ENCODE assay signal across 1 cellular context in the genomic region with DNA sequence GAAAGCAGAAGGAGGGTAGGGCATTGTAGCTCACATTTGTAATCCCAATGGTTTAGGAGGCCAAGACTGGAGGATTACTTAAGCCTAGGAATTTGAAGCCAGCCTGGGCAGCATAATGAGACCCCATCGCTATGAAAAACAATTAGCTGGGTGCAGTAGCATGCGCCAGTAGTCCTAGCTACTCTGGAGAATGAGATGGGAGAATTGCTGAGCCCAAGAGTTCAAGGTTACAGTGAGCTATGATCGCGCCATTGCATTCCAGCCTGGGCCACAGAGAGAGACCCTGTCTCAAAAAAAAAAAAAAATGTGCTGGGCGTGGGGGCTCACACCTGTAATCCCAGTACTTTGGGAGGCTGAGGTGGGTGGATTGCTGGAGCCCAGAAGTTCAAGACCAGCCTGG.
TF ChIP-seq lines count a peak whose summit lies in the region.

No MANE protein-coding gene starts in this region.

TF ChIP-seq in HepG2, 621 proteins besides CTCF, POLR2A, EP300 and RAD21 (continued from another document and continues in another):
- TF ChIP-seq, protein P1, sequence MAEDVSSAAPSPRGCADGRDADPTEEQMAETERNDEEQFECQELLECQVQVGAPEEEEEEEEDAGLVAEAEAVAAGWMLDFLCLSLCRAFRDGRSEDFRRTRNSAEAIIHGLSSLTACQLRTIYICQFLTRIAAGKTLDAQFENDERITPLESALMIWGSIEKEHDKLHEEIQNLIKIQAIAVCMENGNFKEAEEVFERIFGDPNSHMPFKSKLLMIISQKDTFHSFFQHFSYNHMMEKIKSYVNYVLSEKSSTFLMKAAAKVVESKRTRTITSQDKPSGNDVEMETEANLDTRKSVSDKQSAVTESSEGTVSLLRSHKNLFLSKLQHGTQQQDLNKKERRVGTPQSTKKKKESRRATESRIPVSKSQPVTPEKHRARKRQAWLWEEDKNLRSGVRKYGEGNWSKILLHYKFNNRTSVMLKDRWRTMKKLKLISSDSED (CRISPR knock-in tag; IDR thresholded peaks at IDR 0.05) = no peak
- TF ChIP-seq, protein P2, sequence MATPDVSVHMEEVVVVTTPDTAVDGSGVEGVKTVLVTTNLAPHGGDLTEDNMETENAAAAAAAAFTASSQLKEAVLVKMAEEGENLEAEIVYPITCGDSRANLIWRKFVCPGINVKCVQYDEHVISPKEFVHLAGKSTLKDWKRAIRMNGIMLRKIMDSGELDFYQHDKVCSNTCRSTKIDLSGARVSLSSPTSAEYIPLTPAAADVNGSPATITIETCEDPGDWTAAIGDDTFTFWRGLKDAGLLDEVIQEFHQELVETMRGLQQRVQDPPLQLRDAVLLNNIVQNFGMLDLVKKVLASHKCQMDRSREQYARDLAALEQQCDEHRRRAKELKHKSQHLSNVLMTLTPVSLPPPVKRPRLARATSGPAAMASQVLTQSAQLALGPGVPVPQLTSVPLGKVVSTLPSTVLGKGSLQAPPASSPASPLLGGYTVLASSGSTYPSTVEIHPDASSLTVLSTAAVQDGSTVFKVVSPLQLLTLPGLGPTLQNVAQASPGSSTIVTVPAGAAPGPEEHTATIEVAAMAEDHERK (CRISPR knock-in tag; IDR thresholded peaks at IDR 0.05; ENCODE audit: low read depth) = no peak
- TF ChIP-seq THAP11 (CRISPR knock-in tag; IDR thresholded peaks at IDR 0.05) (0 out of 2 replicates have a peak, but pooled peaks have one; percentile 12), ZNF101 (CRISPR knock-in tag; IDR thresholded peaks at IDR 0.05; ENCODE audit: borderline replicate concordance, low read depth) (no peak), NFKB2 (CRISPR knock-in tag; IDR thresholded peaks at IDR 0.05; ENCODE audit: borderline replicate concordance) (no peak), MED1 (CRISPR knock-in tag; IDR thresholded peaks at IDR 0.05) (peak; percentile 65), LCORL (IDR thresholded peaks at IDR 0.05) (no peak), LCORL (CRISPR knock-in tag; IDR thresholded peaks at IDR 0.05) (no peak; the same call in 1 of the 2 replicates), TEAD2 (CRISPR knock-in tag; IDR thresholded peaks at IDR 0.05) (0 out of 2 replicates have a peak, but pooled peaks have one; percentile 19), ZNF337 (CRISPR knock-in tag; IDR thresholded peaks at IDR 0.05; ENCODE audit: borderline replicate concordance, low read depth) (no peak), RBFOX2 (IDR thresholded peaks at IDR 0.05; ENCODE audit: low read depth, low read length) (peak; percentile 54), ZFP41 (CRISPR knock-in tag; IDR thresholded peaks at IDR 0.05; ENCODE audit: borderline replicate concordance) (no peak), ZNF589 (CRISPR knock-in tag; conservative IDR thresholded peaks at IDR 0.05) (no peak), ZNF256 (CRISPR knock-in tag; conservative IDR thresholded peaks at IDR 0.05) (0 out of 2 replicates have a peak, but pooled peaks have one; percentile 69), MED13 (CRISPR knock-in tag; IDR thresholded peaks at IDR 0.05) (no peak), GZF1 (CRISPR knock-in tag; IDR thresholded peaks at IDR 0.05) (no peak), ZNF670 (CRISPR knock-in tag; IDR thresholded peaks at IDR 0.05; ENCODE audit: borderline replicate concordance) (no peak; the same call in 1 of the 2 replicates), ZNF282 (IDR thresholded peaks at IDR 0.05; ENCODE audit: partially characterized antibody) (no peak), MAFK (conservative IDR thresholded peaks at IDR 0.05 in 1 of 2, IDR thresholded peaks at IDR 0.05 in 1 of 2; ENCODE audit: low read length in 2 of 2) (no peak)
- TF ChIP-seq, protein P3, sequence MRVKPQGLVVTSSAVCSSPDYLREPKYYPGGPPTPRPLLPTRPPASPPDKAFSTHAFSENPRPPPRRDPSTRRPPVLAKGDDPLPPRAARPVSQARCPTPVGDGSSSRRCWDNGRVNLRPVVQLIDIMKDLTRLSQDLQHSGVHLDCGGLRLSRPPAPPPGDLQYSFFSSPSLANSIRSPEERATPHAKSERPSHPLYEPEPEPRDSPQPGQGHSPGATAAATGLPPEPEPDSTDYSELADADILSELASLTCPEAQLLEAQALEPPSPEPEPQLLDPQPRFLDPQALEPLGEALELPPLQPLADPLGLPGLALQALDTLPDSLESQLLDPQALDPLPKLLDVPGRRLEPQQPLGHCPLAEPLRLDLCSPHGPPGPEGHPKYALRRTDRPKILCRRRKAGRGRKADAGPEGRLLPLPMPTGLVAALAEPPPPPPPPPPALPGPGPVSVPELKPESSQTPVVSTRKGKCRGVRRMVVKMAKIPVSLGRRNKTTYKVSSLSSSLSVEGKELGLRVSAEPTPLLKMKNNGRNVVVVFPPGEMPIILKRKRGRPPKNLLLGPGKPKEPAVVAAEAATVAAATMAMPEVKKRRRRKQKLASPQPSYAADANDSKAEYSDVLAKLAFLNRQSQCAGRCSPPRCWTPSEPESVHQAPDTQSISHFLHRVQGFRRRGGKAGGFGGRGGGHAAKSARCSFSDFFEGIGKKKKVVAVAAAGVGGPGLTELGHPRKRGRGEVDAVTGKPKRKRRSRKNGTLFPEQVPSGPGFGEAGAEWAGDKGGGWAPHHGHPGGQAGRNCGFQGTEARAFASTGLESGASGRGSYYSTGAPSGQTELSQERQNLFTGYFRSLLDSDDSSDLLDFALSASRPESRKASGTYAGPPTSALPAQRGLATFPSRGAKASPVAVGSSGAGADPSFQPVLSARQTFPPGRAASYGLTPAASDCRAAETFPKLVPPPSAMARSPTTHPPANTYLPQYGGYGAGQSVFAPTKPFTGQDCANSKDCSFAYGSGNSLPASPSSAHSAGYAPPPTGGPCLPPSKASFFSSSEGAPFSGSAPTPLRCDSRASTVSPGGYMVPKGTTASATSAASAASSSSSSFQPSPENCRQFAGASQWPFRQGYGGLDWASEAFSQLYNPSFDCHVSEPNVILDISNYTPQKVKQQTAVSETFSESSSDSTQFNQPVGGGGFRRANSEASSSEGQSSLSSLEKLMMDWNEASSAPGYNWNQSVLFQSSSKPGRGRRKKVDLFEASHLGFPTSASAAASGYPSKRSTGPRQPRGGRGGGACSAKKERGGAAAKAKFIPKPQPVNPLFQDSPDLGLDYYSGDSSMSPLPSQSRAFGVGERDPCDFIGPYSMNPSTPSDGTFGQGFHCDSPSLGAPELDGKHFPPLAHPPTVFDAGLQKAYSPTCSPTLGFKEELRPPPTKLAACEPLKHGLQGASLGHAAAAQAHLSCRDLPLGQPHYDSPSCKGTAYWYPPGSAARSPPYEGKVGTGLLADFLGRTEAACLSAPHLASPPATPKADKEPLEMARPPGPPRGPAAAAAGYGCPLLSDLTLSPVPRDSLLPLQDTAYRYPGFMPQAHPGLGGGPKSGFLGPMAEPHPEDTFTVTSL (CRISPR knock-in tag; IDR thresholded peaks at IDR 0.05; ENCODE audit: borderline replicate concordance) = peak; percentile 48; the same call in 1 of the 2 replicates
- TF ChIP-seq, protein P4, sequence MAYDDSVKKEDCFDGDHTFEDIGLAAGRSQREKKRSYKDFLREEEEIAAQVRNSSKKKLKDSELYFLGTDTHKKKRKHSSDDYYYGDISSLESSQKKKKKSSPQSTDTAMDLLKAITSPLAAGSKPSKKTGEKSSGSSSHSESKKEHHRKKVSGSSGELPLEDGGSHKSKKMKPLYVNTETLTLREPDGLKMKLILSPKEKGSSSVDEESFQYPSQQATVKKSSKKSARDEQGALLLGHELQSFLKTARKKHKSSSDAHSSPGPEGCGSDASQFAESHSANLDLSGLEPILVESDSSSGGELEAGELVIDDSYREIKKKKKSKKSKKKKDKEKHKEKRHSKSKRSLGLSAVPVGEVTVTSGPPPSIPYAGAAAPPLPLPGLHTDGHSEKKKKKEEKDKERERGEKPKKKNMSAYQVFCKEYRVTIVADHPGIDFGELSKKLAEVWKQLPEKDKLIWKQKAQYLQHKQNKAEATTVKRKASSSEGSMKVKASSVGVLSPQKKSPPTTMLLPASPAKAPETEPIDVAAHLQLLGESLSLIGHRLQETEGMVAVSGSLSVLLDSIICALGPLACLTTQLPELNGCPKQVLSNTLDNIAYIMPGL (CRISPR knock-in tag; IDR thresholded peaks at IDR 0.05; ENCODE audit: borderline replicate concordance in 1 of 2, low read depth in 1 of 2) = no peak
- TF ChIP-seq, protein P5, sequence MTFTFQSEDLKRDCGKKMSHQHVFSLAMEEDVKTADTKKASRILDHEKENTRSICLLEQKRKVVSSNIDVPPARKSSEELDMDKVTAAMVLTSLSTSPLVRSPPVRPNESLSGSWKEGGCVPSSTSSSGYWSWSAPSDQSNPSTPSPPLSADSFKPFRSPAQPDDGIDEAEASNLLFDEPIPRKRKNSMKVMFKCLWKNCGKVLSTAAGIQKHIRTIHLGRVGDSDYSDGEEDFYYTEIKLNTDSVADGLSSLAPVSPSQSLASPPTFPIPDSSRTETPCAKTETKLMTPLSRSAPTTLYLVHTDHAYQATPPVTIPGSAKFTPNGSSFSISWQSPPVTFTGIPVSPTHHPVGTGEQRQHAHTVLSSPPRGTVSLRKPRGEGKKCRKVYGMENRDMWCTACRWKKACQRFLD (CRISPR knock-in tag; IDR thresholded peaks at IDR 0.05; ENCODE audit: borderline replicate concordance) = no peak
- TF ChIP-seq, protein P6, sequence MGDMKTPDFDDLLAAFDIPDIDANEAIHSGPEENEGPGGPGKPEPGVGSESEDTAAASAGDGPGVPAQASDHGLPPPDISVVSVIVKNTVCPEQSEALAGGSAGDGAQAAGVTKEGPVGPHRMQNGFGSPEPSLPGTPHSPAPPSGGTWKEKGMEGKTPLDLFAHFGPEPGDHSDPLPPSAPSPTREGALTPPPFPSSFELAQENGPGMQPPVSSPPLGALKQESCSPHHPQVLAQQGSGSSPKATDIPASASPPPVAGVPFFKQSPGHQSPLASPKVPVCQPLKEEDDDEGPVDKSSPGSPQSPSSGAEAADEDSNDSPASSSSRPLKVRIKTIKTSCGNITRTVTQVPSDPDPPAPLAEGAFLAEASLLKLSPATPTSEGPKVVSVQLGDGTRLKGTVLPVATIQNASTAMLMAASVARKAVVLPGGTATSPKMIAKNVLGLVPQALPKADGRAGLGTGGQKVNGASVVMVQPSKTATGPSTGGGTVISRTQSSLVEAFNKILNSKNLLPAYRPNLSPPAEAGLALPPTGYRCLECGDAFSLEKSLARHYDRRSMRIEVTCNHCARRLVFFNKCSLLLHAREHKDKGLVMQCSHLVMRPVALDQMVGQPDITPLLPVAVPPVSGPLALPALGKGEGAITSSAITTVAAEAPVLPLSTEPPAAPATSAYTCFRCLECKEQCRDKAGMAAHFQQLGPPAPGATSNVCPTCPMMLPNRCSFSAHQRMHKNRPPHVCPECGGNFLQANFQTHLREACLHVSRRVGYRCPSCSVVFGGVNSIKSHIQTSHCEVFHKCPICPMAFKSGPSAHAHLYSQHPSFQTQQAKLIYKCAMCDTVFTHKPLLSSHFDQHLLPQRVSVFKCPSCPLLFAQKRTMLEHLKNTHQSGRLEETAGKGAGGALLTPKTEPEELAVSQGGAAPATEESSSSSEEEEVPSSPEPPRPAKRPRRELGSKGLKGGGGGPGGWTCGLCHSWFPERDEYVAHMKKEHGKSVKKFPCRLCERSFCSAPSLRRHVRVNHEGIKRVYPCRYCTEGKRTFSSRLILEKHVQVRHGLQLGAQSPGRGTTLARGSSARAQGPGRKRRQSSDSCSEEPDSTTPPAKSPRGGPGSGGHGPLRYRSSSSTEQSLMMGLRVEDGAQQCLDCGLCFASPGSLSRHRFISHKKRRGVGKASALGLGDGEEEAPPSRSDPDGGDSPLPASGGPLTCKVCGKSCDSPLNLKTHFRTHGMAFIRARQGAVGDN (CRISPR knock-in tag; IDR thresholded peaks at IDR 0.05) = no peak
- TF ChIP-seq, protein P7, sequence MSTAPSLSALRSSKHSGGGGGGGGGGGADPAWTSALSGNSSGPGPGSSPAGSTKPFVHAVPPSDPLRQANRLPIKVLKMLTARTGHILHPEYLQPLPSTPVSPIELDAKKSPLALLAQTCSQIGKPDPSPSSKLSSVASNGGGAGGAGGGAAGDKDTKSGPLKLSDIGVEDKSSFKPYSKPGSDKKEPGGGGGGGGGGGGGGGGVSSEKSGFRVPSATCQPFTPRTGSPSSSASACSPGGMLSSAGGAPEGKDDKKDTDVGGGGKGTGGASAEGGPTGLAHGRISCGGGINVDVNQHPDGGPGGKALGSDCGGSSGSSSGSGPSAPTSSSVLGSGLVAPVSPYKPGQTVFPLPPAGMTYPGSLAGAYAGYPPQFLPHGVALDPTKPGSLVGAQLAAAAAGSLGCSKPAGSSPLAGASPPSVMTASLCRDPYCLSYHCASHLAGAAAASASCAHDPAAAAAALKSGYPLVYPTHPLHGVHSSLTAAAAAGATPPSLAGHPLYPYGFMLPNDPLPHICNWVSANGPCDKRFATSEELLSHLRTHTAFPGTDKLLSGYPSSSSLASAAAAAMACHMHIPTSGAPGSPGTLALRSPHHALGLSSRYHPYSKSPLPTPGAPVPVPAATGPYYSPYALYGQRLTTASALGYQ (CRISPR knock-in tag; IDR thresholded peaks at IDR 0.05) = no peak
